5 cellular contexts compared by ENCODE assay signal in genomic region chr12:124887766-124888165, GRCh38. TPM values are rescaled to one million over a fixed set of nuclear protein-coding genes. Genes with fewer than 3 reads are reported as not detected.
DNase-seq lines count a peak whose midpoint lies in the region; ATAC-seq, FAIRE-seq and TF ChIP-seq lines count a peak whose summit lies in the region.
"Not testable (repeated sequence)": the region's sequence is repeated elsewhere in the genome, so short reads cannot be mapped to it uniquely, and the experiment has no call there.

No MANE protein-coding gene starts in this region.

- 96% methylated on average over 7 of the region's 9 CpGs for WGBS in K562 (ENCODE audit: insufficient coverage, low coverage, missing lambda C conversion rate)
- 97% methylated on average over 8 of the region's 9 CpGs for WGBS in right lobe of liver (ENCODE audit: insufficient coverage, low coverage, low lambda C conversion rate, missing lambda C conversion rate)

- H3K4me1 ChIP-seq in BLaER1 treated with 17β-estradiol and CSF1 and Interleukin-3, amounts not matched to agents 10 nM and 100 nM = peaks cover 38 to 62% (median 48%) of the 10 kb centered on the region in 10 experiments
- peaks cover 54% of the 10 kb centered on the region for H3K4me1 ChIP-seq in Karpas-422 (ENCODE audit: low read length)
- peaks cover 66% of the 10 kb centered on the region for H3K4me1 ChIP-seq in OCI-LY7 (ENCODE audit: insufficient read depth, low read length, poor library complexity, severe bottlenecking)
- peaks cover 36 to 50% of the 10 kb centered on the region in 2 experiments for H3K4me1 ChIP-seq in K562 (replicated peaks in 1 of 2; ENCODE audit: control insufficient read depth in 2 of 2, insufficient read depth in 2 of 2, low read length in 2 of 2)
- H3K4me1 ChIP-seq in right lobe of liver = peaks cover 0 to 24% (median 3%) of the 10 kb centered on the region in 4 donors

- in situ Hi-C loops in K562 (cut with MboI) = not testable (repeated sequence)

- not testable (repeated sequence) for FAIRE-seq in K562 (lab: Jason Lieb, UNC)

- TF ChIP-seq RAD21 in K562 (CRISPR knock-in tag; conservative IDR thresholded peaks at IDR 0.05 in 1 of 2, IDR thresholded peaks at IDR 0.05 in 1 of 2) = not testable (repeated sequence)

- not testable (repeated sequence) for BruUV-seq in OCI-LY7 (replicated peaks; lab: Mats Ljungman, UMichigan); K562 (replicated peaks; lab: Mats Ljungman, UMichigan)

- not testable (repeated sequence) for H2AFZ ChIP-seq in Karpas-422 (ENCODE audit: low read length); K562 (ENCODE audit: low read depth, low read length)
- H2AFZ ChIP-seq in OCI-LY7 (ENCODE audit: low read length) = peak overlapping the region; percentile 57; the same call in 1 of the 2 replicates

- peak overlapping the region in 6 of 11 experiments; percentile 30 to 66 (median 48); a peak in 10 of 22 replicates for H3K4me2 ChIP-seq in BLaER1 treated with 17β-estradiol and CSF1 and Interleukin-3, amounts not matched to agents 10 nM and 100 nM
- not testable (repeated sequence) for H3K4me2 ChIP-seq in Karpas-422 (ENCODE audit: low read depth, low read length, poor library complexity, severe bottlenecking); K562 (ENCODE audit: insufficient read depth, low read length)
- peak overlapping the region; percentile 61 for H3K4me2 ChIP-seq in OCI-LY7 (ENCODE audit: low read length)

- intact Hi-C loops in OCI-LY7 (cut with micrococcal nuclease; ENCODE audit: unreplicated experiment); K562 (cut with micrococcal nuclease): not testable (repeated sequence)
- intact Hi-C loops in right lobe of liver (cut with DNase I) = loop anchor here in 1 of 2 donors (10.0 kb wide), 1 partner anchor 83 kb away; no protein-coding TSS in a partner anchor

- not testable (repeated sequence) for H3K36me3 ChIP-seq in BLaER1 treated with 17β-estradiol and CSF1 and Interleukin-3, amounts not matched to agents 10 nM and 100 nM; Karpas-422 (ENCODE audit: insufficient read depth, low read length); OCI-LY7 (ENCODE audit: insufficient read depth, low read length); K562 (ENCODE audit: control insufficient read depth, insufficient read depth, low read length); right lobe of liver

- TF ChIP-seq POLR2A in K562 (conservative IDR thresholded peaks at IDR 0.05); right lobe of liver (IDR thresholded peaks at IDR 0.05): not testable (repeated sequence)

- H4K20me1 ChIP-seq in BLaER1 treated with 17β-estradiol and CSF1 and Interleukin-3, amounts not matched to agents 10 nM and 100 nM; Karpas-422 (ENCODE audit: insufficient read depth, low read depth, low read length); OCI-LY7 (ENCODE audit: insufficient read depth, low read length); K562 (replicated peaks; ENCODE audit: control insufficient read depth, insufficient read depth, low read length): not testable (repeated sequence)

- not testable (repeated sequence) for H3K9me2 ChIP-seq in Karpas-422 (replicated peaks; ENCODE audit: insufficient read depth, low read length); OCI-LY7 (ENCODE audit: insufficient read depth, low read length)

- H3K4me3 ChIP-seq in BLaER1 treated with 17β-estradiol and CSF1 and Interleukin-3, amounts not matched to agents 10 nM and 100 nM; Karpas-422 (ENCODE audit: low read length); K562; right lobe of liver: not testable (repeated sequence)
- peak overlapping the region; percentile 33 for H3K4me3 ChIP-seq in OCI-LY7 (ENCODE audit: low read depth, low read length, poor library complexity, severe bottlenecking)

- not testable (repeated sequence) for H3K9ac ChIP-seq in BLaER1 treated with 17β-estradiol and CSF1 and Interleukin-3, amounts not matched to agents 10 nM and 100 nM; Karpas-422 (ENCODE audit: low read length); K562 (ENCODE audit: insufficient read depth in 1 of 2, low read depth in 2 of 2, low read length in 2 of 2)

- POLR2A ChIA-PET in OCI-LY7 (lab: Charles Lee) (interaction anchor here (1.0 to 6.0 kb wide), 13 partner anchors 8 to 103 kb away, joined by 3 to 102 read pairs (median 6); partner anchors contain the start of gene UBC), K562 (lab: Yijun Ruan, JAX) (interaction anchor here (1.1 to 2.6 kb wide), 8 partner anchors 9 to 32 kb away, joined by 4 to 22 read pairs (median 6); partner anchors contain the start of gene UBC)

- CTCF ChIA-PET in OCI-LY7 (lab: Charles Lee; ENCODE audit: unreplicated experiment) = interaction anchor here (0.6 to 1.6 kb wide), 3 partner anchors 15 to 29 kb away, joined by 3 read pairs; no protein-coding TSS in a partner anchor
- CTCF ChIA-PET in K562 (lab: Yijun Ruan, JAX; ENCODE audit: low intra/inter-chr PET ratio) = not testable (repeated sequence)

- peak; percentile 85 for DNase-seq in Karpas-422
- DNase-seq in OCI-LY7 (ENCODE audit: low spot score) = peak; percentile 89
- not testable (repeated sequence) for DNase-seq in K562 (ENCODE audit: extremely low read depth in 1 of 4, low spot score in 3 of 4)
- DNase-seq in right lobe of liver = peak in 1 of 3 donors; percentile 18

- not testable (repeated sequence) for TF ChIP-seq EP300 in K562 (IDR thresholded peaks at IDR 0.05; ENCODE audit: low read length)

- H3K9me1 ChIP-seq in K562 (ENCODE audit: control insufficient read depth, insufficient read depth, low read length) = not testable (repeated sequence)

- not testable (repeated sequence) for H3K27me3 ChIP-seq in BLaER1 treated with 17β-estradiol and CSF1 and Interleukin-3, amounts not matched to agents 10 nM and 100 nM; Karpas-422 (ENCODE audit: low read length); K562 (ENCODE audit: control insufficient read depth in 2 of 2, insufficient read depth in 2 of 2, low read length in 2 of 2); right lobe of liver

- H3K27ac ChIP-seq in BLaER1 treated with 17β-estradiol and CSF1 and Interleukin-3, amounts not matched to agents 10 nM and 100 nM = not testable (repeated sequence)
- peak overlapping the region; percentile 53 for H3K27ac ChIP-seq in Karpas-422 (ENCODE audit: low read length)
- H3K27ac ChIP-seq in OCI-LY7 (ENCODE audit: low read depth, low read length, poor library complexity, severe bottlenecking) = peak overlapping the region; percentile 95
- 0 out of 3 replicates have a peak overlapping the region, but pooled peaks have one; percentile 25 for H3K27ac ChIP-seq in K562 (ENCODE audit: extremely low read depth, low read depth, low read length)
- peak overlapping the region in 2 of 3 donors; percentile 22 to 44 for H3K27ac ChIP-seq in right lobe of liver

- TF ChIP-seq CTCF in OCI-LY7 (conservative IDR thresholded peaks at IDR 0.05; ENCODE audit: low read length); K562 (IDR thresholded peaks at IDR 0.05 in 2 of 3, conservative IDR thresholded peaks at IDR 0.05 in 1 of 3; ENCODE audit: insufficient read depth in 2 of 3, low read depth in 1 of 3, low read length in 3 of 3); right lobe of liver (IDR thresholded peaks at IDR 0.05): not testable (repeated sequence)

- not testable (repeated sequence) for H3K79me2 ChIP-seq in Karpas-422 (ENCODE audit: low read length); OCI-LY7 (ENCODE audit: insufficient read depth, low read depth, low read length); K562 (ENCODE audit: control insufficient read depth, insufficient read depth, low read length)

- not testable (repeated sequence) for ATAC-seq in K562, right lobe of liver

- not testable (repeated sequence) for H3K9me3 ChIP-seq in BLaER1 treated with 17β-estradiol and CSF1 and Interleukin-3, amounts not matched to agents 10 nM and 100 nM (replicated peaks in 1 of 11); Karpas-422 (ENCODE audit: low read length); OCI-LY7 (ENCODE audit: low read length); K562 (replicated peaks; ENCODE audit: control insufficient read depth, insufficient read depth, low read depth, low read length); right lobe of liver

RNA-seq across cellular contexts. Expression of gene SCARB1, which starts 24.1 kb away (rescaled TPM):
- total RNA-seq in Karpas-422 (2014; rRNA removed; shearing (Covaris generic); ENCODE audit: low replicate concordance) = 91.7 and 102 TPM in 2 replicates
- 24.4 and 42.9 TPM in 2 replicates for total RNA-seq in OCI-LY7 (2014; rRNA removed; shearing (Covaris generic))
- total RNA-seq in OCI-LY7 (2022) = 99.0 and 112 TPM in 2 replicates
- total RNA-seq in K562 (2011; cell fraction: chromatin; rRNA removed; ENCODE audit: low replicate concordance) = 238 and 543 TPM in 2 replicates
- total RNA-seq in K562 (2011; cell fraction: nucleolus; rRNA removed) = 351 and 425 TPM in 2 replicates
- total RNA-seq in K562 (2011; cell fraction: nucleoplasm; rRNA removed) = 354 and 357 TPM in 2 replicates
- 52.8 and 83.0 TPM in 2 replicates for total RNA-seq in K562 (2014; rRNA removed)
- total RNA-seq in K562 (2014; rRNA removed; fragmentation: Illumina TruSeq; extraction: Trizol) = 30.9 and 38.4 TPM in 2 replicates
- 36.0 and 38.7 TPM in 2 replicates for total RNA-seq in K562 (2015; rRNA removed; fragmentation: Illumina TruSeq; extraction: Trizol)
- total RNA-seq in K562 (2021) = 148 and 157 TPM in 2 replicates
- polyA plus RNA-seq in K562 (2011; rRNA removed) = 81.9 and 168 TPM in 2 replicates
- 161 and 163 TPM in 2 replicates for polyA plus RNA-seq in K562 (2011; cell fraction: cytosol; rRNA removed)
- 435 and 491 TPM in 2 replicates for polyA plus RNA-seq in K562 (2011; cell fraction: nucleus; rRNA removed)
- 87.6 and 124 TPM in 2 replicates for polyA plus RNA-seq in K562 (2012)
- 143 and 152 TPM in 2 replicates for polyA plus RNA-seq in K562 (2014; fragmentation: Illumina TruSeq; extraction: Trizol)
- 1 to 10 TPM in 1 of 2 experiments, under 1 TPM in 1; 0.56 to 4.7 TPM for polyA plus RNA-seq in K562 (2014; fragmentation: Nextera tagmentation; extraction: Ambion mirVana)
- 79.2 and 92.6 TPM in 2 replicates for polyA plus RNA-seq in K562 (2014; rRNA removed)
- 83.0 and 106 TPM in 2 replicates for polyA minus RNA-seq in K562 (2011; rRNA and poly(A)+ RNA removed)
- polyA minus RNA-seq in K562 (2011; cell fraction: cytosol; rRNA and poly(A)+ RNA removed) = 90.2 and 100 TPM in 2 replicates
- 82.3 and 143 TPM in 2 replicates for polyA minus RNA-seq in K562 (2011; cell fraction: nucleus; rRNA and poly(A)+ RNA removed)
- 100 to 1,000 TPM; 128 to 359 (median 214) TPM for total RNA-seq in right lobe of liver

RNA-seq across cellular contexts. Expression of gene UBC, which starts 26.7 kb away (rescaled TPM):
- total RNA-seq in Karpas-422 (2014; rRNA removed; shearing (Covaris generic); ENCODE audit: low replicate concordance) = 603 and 914 TPM in 2 replicates
- total RNA-seq in OCI-LY7 (2014; rRNA removed; shearing (Covaris generic)) = 425 and 431 TPM in 2 replicates
- total RNA-seq in OCI-LY7 (2022) = 616 and 682 TPM in 2 replicates
- total RNA-seq in K562 (2011; cell fraction: chromatin; rRNA removed; ENCODE audit: low replicate concordance) = 193 and 317 TPM in 2 replicates
- 188 and 214 TPM in 2 replicates for total RNA-seq in K562 (2011; cell fraction: nucleolus; rRNA removed)
- 283 and 301 TPM in 2 replicates for total RNA-seq in K562 (2011; cell fraction: nucleoplasm; rRNA removed)
- total RNA-seq in K562 (2014; rRNA removed) = 717 and 744 TPM in 2 replicates
- total RNA-seq in K562 (2014; rRNA removed; fragmentation: Illumina TruSeq; extraction: Trizol) = 771 and 813 TPM in 2 replicates
- total RNA-seq in K562 (2015; rRNA removed; fragmentation: Illumina TruSeq; extraction: Trizol) = 795 and 812 TPM in 2 replicates
- 697 and 765 TPM in 2 replicates for total RNA-seq in K562 (2021)
- polyA plus RNA-seq in K562 (2011; rRNA removed) = 1,118 and 1,197 TPM in 2 replicates
- polyA plus RNA-seq in K562 (2011; cell fraction: cytosol; rRNA removed) = 514 and 899 TPM in 2 replicates
- polyA plus RNA-seq in K562 (2011; cell fraction: nucleus; rRNA removed) = 518 and 627 TPM in 2 replicates
- polyA plus RNA-seq in K562 (2012) = 1,269 and 1,358 TPM in 2 replicates
- 825 and 860 TPM in 2 replicates for polyA plus RNA-seq in K562 (2014; fragmentation: Illumina TruSeq; extraction: Trizol)
- 1,000 to 10,000 TPM in 1 of 2 experiments, 100 to 1,000 TPM in 1; 927 to 1,153 TPM for polyA plus RNA-seq in K562 (2014; fragmentation: Nextera tagmentation; extraction: Ambion mirVana)
- polyA plus RNA-seq in K562 (2014; rRNA removed) = 533 and 624 TPM in 2 replicates
- 765 and 975 TPM in 2 replicates for polyA minus RNA-seq in K562 (2011; rRNA and poly(A)+ RNA removed)
- polyA minus RNA-seq in K562 (2011; cell fraction: cytosol; rRNA and poly(A)+ RNA removed) = 543 and 602 TPM in 2 replicates
- polyA minus RNA-seq in K562 (2011; cell fraction: nucleus; rRNA and poly(A)+ RNA removed) = 77.0 and 177 TPM in 2 replicates
- total RNA-seq in right lobe of liver = 1,000 to 10,000 TPM in 1 of 6 experiments, 100 to 1,000 TPM in 5; 390 to 1,023 (median 604) TPM
